21 cellular contexts compared by ENCODE assay signal in the genomic region with DNA sequence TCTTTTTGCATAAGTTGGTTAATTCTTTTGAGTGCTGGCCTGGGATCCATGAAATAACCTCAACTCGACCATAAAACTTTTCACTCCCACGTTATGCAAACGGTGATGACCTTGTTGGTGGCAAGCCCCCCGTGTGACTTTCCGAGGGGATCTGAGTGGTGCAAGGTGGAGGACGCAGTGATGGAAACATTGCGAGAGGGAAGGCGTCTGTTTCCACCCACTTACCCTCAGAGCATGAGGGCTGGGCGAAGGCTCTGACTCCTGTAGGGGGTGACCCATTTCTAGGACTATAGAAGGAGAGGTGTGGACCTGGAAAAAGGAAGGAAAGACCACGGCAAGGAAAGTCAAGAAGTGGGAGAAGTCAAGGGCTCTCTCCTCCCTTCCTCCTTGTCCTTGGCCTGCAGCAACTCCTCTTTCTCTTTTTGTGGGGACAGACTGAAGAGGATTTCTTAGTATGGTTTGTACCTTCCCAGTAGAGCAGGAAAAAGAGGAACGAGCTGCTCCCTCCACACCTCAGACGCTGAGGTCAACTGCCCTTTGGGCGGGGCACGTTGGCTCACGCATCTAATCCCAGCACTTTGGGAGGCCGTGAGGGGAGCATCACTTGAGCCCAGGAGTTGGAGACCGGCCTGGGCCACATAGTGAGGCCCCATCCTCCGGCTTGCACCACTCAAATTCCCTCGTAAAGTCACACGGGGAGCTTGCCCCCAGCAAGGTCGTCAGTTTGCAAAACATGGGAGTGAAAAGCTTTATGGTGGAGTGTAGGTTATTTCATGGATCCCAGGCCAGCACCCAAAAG. TPM values are rescaled to one million over a fixed set of nuclear protein-coding genes. Genes with fewer than 3 reads are reported as not detected.
A peak's percentile ranks its signal among the peaks of the same experiment; 100 is the strongest.
DNase-seq lines count a peak whose midpoint lies in the region; ATAC-seq, FAIRE-seq and TF ChIP-seq lines count a peak whose summit lies in the region.
"Had no signal": no experiment of that assay in that cellular context is flagged by ENCODE, and none has a peak within 500 bp of the region (broad histone marks: within the 10 kb centered on the region; RNA-seq: fewer than 3 reads in every experiment).

No MANE protein-coding gene starts in this region.

- in situ Hi-C loops in HepG2 (cut with HindIII; ENCODE audit: extremely low pct_ligation_motif_present, low pct_unique_long_range_greater_than_20kb), result loop anchor here (25.0 kb wide), 1 partner anchor 131 kb away; a partner anchor contains a TSS

- no peak overlapping the region for H3K9ac ChIP-seq in HepG2 (ENCODE audit: insufficient read depth, low read depth, low read length)

- H3K36me3 Mint-ChIP-seq in naive thymus-derived CD4-positive, alpha-beta T cell, result no peaks in the 10 kb centered on the region
- H3K36me3 Mint-ChIP-seq: CD4-positive, alpha-beta memory T cell had no signal

- H3K36me3 ChIP-seq in HepG2 (replicated peaks in 1 of 2; ENCODE audit: control insufficient read depth in 1 of 2, insufficient read depth in 2 of 2, low read length in 2 of 2), result no peaks in the 10 kb centered on the region
- H3K36me3 ChIP-seq in right lobe of liver, result no peaks in the 10 kb centered on the region
- no peaks in the 10 kb centered on the region for H3K36me3 ChIP-seq in naive thymus-derived CD4-positive, alpha-beta T cell (ENCODE audit: control insufficient read depth in 2 of 3, insufficient read depth in 3 of 3, low read length in 3 of 3)
- H3K36me3 ChIP-seq in aorta (ENCODE audit: control insufficient read depth in 1 of 2, insufficient read depth in 2 of 2, low read length in 1 of 2), result no peaks in the 10 kb centered on the region
- H3K36me3 ChIP-seq: right atrium auricular region, upper lobe of right lung had no signal

- intact Hi-C loops in HepG2 (cut with micrococcal nuclease; ENCODE audit: unreplicated experiment), result loop anchor here (5.0 kb wide), 1 partner anchor 44 kb away; no protein-coding TSS in a partner anchor
- intact Hi-C loops in right lobe of liver (cut with DNase I), result no loop called here
- intact Hi-C loops in naive thymus-derived CD4-positive, alpha-beta T cell (cut with micrococcal nuclease), result no loop called here
- intact Hi-C loops in aorta (cut with DNase I), result no loop called here

- H3K4me2 ChIP-seq in HepG2 (ENCODE audit: low read depth, low read length), result peak overlapping the region; percentile 99

- no peaks in the 10 kb centered on the region for H3K79me2 ChIP-seq in HepG2 (ENCODE audit: insufficient read depth, low read length)

- H4K20me1 ChIP-seq in HepG2 (ENCODE audit: insufficient read depth, low read length), result no peaks in the 10 kb centered on the region

- no peak overlapping the region for H2AFZ ChIP-seq in HepG2 (ENCODE audit: low read length)

- peaks cover 6 to 30% (median 21%) of the 10 kb centered on the region in 7 donors for H3K4me1 Mint-ChIP-seq in naive thymus-derived CD4-positive, alpha-beta T cell

- CTCF ChIA-PET in HepG2 (lab: Yijun Ruan, JAX; ENCODE audit: low intra/inter-chr PET ratio, low total read pairs), result no interaction called here
- CTCF ChIA-PET in naive thymus-derived CD4-positive, alpha-beta T cell (lab: Charles Lee), result interaction anchor here (0.9 kb wide), 1 partner anchor 21 kb away, joined by 5 read pairs; no protein-coding TSS in a partner anchor

- H3K9me3 Mint-ChIP-seq in naive thymus-derived CD4-positive, alpha-beta T cell, result no peaks in the 10 kb centered on the region
- H3K9me3 Mint-ChIP-seq: activated B cell treated with CpG ODN at 0.5 μM for 24 hours; CD4-positive, alpha-beta memory T cell had no signal

- TF ChIP-seq EP300 in HepG2 (IDR thresholded peaks at IDR 0.05; ENCODE audit: low read depth in 2 of 2, low read length in 2 of 2) (no peak), HepG2 (CRISPR knock-in tag; IDR thresholded peaks at IDR 0.05; ENCODE audit: borderline replicate concordance) (no peak)

- peak overlapping the region in 1 of 3 experiments; percentile 67; a peak in 1 of 6 replicates for H3K4me3 ChIP-seq in HepG2 (replicated peaks in 1 of 3; ENCODE audit: insufficient read depth in 1 of 3, low read depth in 2 of 3, low read length in 3 of 3)
- H3K4me3 ChIP-seq in right lobe of liver, result no peak overlapping the region
- peak overlapping the region; percentile 34 for H3K4me3 ChIP-seq in naive thymus-derived CD4-positive, alpha-beta T cell (ENCODE audit: low read length)
- H3K4me3 ChIP-seq in aorta (ENCODE audit: low read length in 2 of 2), result no peak overlapping the region

- H3K4me1 ChIP-seq in HepG2 (ENCODE audit: insufficient read depth, low read length), result peaks cover 24% of the 10 kb centered on the region
- peaks cover 0 to 27% (median 11%) of the 10 kb centered on the region in 4 donors for H3K4me1 ChIP-seq in right lobe of liver
- H3K4me1 ChIP-seq in naive thymus-derived CD4-positive, alpha-beta T cell (ENCODE audit: control insufficient read depth in 2 of 2, insufficient read depth in 2 of 2, low read length in 2 of 2), result peaks cover 17 to 22% of the 10 kb centered on the region in 2 donors
- no peaks in the 10 kb centered on the region for H3K4me1 ChIP-seq in aorta (ENCODE audit: control insufficient read depth in 1 of 2, insufficient read depth in 2 of 2, low read length in 2 of 2)
- H3K4me1 ChIP-seq: foreskin keratinocyte had no signal

- TF ChIP-seq CTCF in HepG2 (CRISPR knock-in tag; IDR thresholded peaks at IDR 0.05) (no peak), right lobe of liver (IDR thresholded peaks at IDR 0.05) (no peak)

- BruUV-seq in HepG2 (replicated peaks; lab: Mats Ljungman, UMichigan), result no TSS peak

- TF ChIP-seq POLR2A in HepG2 (IDR thresholded peaks at IDR 0.05; ENCODE audit: insufficient read depth in 1 of 2, low read depth in 2 of 2, low read length in 2 of 2) (no peak), right lobe of liver (IDR thresholded peaks at IDR 0.05) (no peak)

- POLR2A ChIA-PET in HepG2 (lab: Yijun Ruan, JAX), result no interaction called here
- POLR2A ChIA-PET in naive thymus-derived CD4-positive, alpha-beta T cell (lab: Charles Lee), result no interaction called here

- TF ChIP-seq RAD21 in HepG2 (CRISPR knock-in tag; IDR thresholded peaks at IDR 0.05), result no peak

- no peak overlapping the region for H3K27ac Mint-ChIP-seq in naive thymus-derived CD4-positive, alpha-beta T cell
- H3K27ac Mint-ChIP-seq: activated B cell treated with CpG ODN at 0.5 μM for 24 hours had no signal

- H3K9me3 ChIP-seq in HepG2 (ENCODE audit: low read length) (no peaks in the 10 kb centered on the region), right lobe of liver (no peaks in the 10 kb centered on the region), aorta (ENCODE audit: control insufficient read depth, low read length) (no peaks in the 10 kb centered on the region)
- no peaks in the 10 kb centered on the region for H3K9me3 ChIP-seq in naive thymus-derived CD4-positive, alpha-beta T cell (ENCODE audit: control insufficient read depth in 2 of 3, low read length in 3 of 3)
- H3K9me3 ChIP-seq: right atrium auricular region, upper lobe of right lung had no signal

- H3K27me3 ChIP-seq in HepG2 (ENCODE audit: control insufficient read depth in 1 of 2, insufficient read depth in 2 of 2, low read length in 2 of 2) (peaks cover 0 to 7% of the 10 kb centered on the region in 2 experiments; a peak in 3 of 5 replicates), right lobe of liver (peaks cover 0 to 8% of the 10 kb centered on the region in 2 donors), aorta (ENCODE audit: control insufficient read depth in 1 of 2, insufficient read depth in 2 of 2, low read length in 1 of 2) (no peaks in the 10 kb centered on the region)
- no peaks in the 10 kb centered on the region for H3K27me3 ChIP-seq in naive thymus-derived CD4-positive, alpha-beta T cell (ENCODE audit: control insufficient read depth in 2 of 2, insufficient read depth in 2 of 2, low read length in 2 of 2)

- DNase-seq in HepG2 (ENCODE audit: low spot score) (no peak), right lobe of liver (no peak), occipital lobe (lab: John Stamatoyannopoulos, UW) (no peak), aorta (no peak)
- peak; percentile 56 for DNase-seq in activated CD8-positive, alpha-beta memory T cell treated with anti-CD3 and anti-CD28 coated beads, Interleukin-2, amount 50 U/mL, for 4 hours
- DNase-seq in naive thymus-derived CD4-positive, alpha-beta T cell, result no peak
- DNase-seq: activated B cell treated with CpG ODN at 0.5 μM for 24 hours; CD4-positive, alpha-beta memory T cell; foreskin keratinocyte; left colon; MV-4-11; NCI-H1930; NCI-H510A; stimulated activated CD4-positive, alpha-beta T cell treated with anti-CD3 and anti-CD28 coated beads, Interleukin-15, amount 100 ng/mL, for 24 hours; stimulated activated naive CD4-positive, alpha-beta T cell treated with Interleukin-2 at 50 U/mL for 16 hours; upper lobe of right lung had no signal

- FAIRE-seq in HepG2 (lab: Jason Lieb, UNC), result no peak

- 54% methylated on average over 21 of the region's 21 CpGs for WGBS in HepG2 (ENCODE audit: low lambda C conversion rate)
- 65% methylated on average over 16 of the region's 21 CpGs for WGBS in right lobe of liver (ENCODE audit: insufficient coverage, low coverage, low lambda C conversion rate, missing lambda C conversion rate)
- WGBS in aorta, 2 donors, result 89% methylated on average over 21 of the region's 21 CpGs

- H3K27ac ChIP-seq in HepG2 (ENCODE audit: extremely low read length, insufficient read depth, low read length), result no peak overlapping the region
- no peak overlapping the region for H3K27ac ChIP-seq in right lobe of liver
- H3K27ac ChIP-seq in naive thymus-derived CD4-positive, alpha-beta T cell (ENCODE audit: low read depth, low read length), result no peak overlapping the region
- H3K27ac ChIP-seq in aorta (ENCODE audit: low read depth in 1 of 2, low read length in 2 of 2), result no peak overlapping the region
- H3K27ac ChIP-seq: foreskin keratinocyte, upper lobe of right lung had no signal

- peaks cover 26 to 52% (median 29%) of the 10 kb centered on the region in 5 donors for H3K27me3 Mint-ChIP-seq in naive thymus-derived CD4-positive, alpha-beta T cell

- H3K4me3 Mint-ChIP-seq in naive thymus-derived CD4-positive, alpha-beta T cell, result peak overlapping the region in 7 of 10 donors; percentile 5 to 82 (median 51)

- ATAC-seq in HepG2 (no peak), right lobe of liver (no peak), HG03520 (IDR thresholded peaks at IDR 0.05; ENCODE audit: unreplicated experiment) (no peak), aorta (ENCODE audit: low FRiP score) (no peak), HG03108 (IDR thresholded peaks at IDR 0.05; ENCODE audit: unreplicated experiment) (no peak)
- no peak for ATAC-seq in naive thymus-derived CD4-positive, alpha-beta T cell
- ATAC-seq: foreskin keratinocyte, left colon, Right ventricle myocardium inferior, upper lobe of right lung had no signal

RNA-seq across cellular contexts. Expression of a gene that starts 15.5 kb away (rescaled TPM):
- total RNA-seq in HepG2 (2016; rRNA removed; fragmentation: Illumina TruSeq; extraction: Trizol) (not detected in 2 replicates), right lobe of liver (1 to 10 TPM in 1 of 6 experiments, under 1 TPM in 5; 0.26 to 1.1 (median 0.61) TPM), occipital lobe (1.1 TPM), aorta (1 to 10 TPM; 2.9 to 3.9 TPM)
- total RNA-seq in HepG2 (2016; cell fraction: cytosol; rRNA removed; fragmentation: Illumina TruSeq; extraction: Trizol; ENCODE audit: low read depth), result not detected in 2 replicates
- 0.10 TPM in 1 of 2 replicates, not detected in the other for total RNA-seq in HepG2 (2016; cell fraction: insoluble cytoplasmic fraction; rRNA removed; fragmentation: Illumina TruSeq; extraction: Trizol)
- total RNA-seq in HepG2 (2016; cell fraction: membrane; rRNA removed; fragmentation: Illumina TruSeq; extraction: Trizol), result 0.06 TPM in 1 of 2 replicates, not detected in the other
- total RNA-seq in HepG2 (2016; cell fraction: nucleus; rRNA removed; fragmentation: Illumina TruSeq; extraction: Trizol), result not detected in 2 replicates
- polyA plus RNA-seq in HepG2 (2011; rRNA removed) (0.09 TPM in 2 replicates), aorta (1 to 10 TPM; 1.5 to 3.4 TPM)
- polyA plus RNA-seq in HepG2 (2011; cell fraction: cytosol; rRNA removed), result 0.05 and 0.09 TPM in 2 replicates
- 0.09 and 0.13 TPM in 2 replicates for polyA plus RNA-seq in HepG2 (2011; cell fraction: nucleus; rRNA removed)
- polyA plus RNA-seq in HepG2 (2012), result 0.04 and 0.23 TPM in 2 replicates
- not detected in 2 replicates for polyA plus RNA-seq in HepG2 (2016; cell fraction: cytosol; fragmentation: Illumina TruSeq; extraction: Trizol; ENCODE audit: low read depth)
- polyA plus RNA-seq in HepG2 (2016; cell fraction: insoluble cytoplasmic fraction; fragmentation: Illumina TruSeq; extraction: Trizol; ENCODE audit: low read depth), result 0.10 TPM in 1 of 2 replicates, not detected in the other
- not detected in 2 replicates for polyA plus RNA-seq in HepG2 (2016; cell fraction: membrane; fragmentation: Illumina TruSeq; extraction: Trizol; ENCODE audit: low read depth)
- polyA plus RNA-seq in HepG2 (2016; cell fraction: nucleus; fragmentation: Illumina TruSeq; extraction: Trizol; ENCODE audit: insufficient read depth, low read depth), result not detected in 2 replicates
- not detected in 2 replicates for polyA minus RNA-seq in HepG2 (2011; rRNA and poly(A)+ RNA removed; ENCODE audit: low replicate concordance)
- not detected in 2 replicates for polyA minus RNA-seq in HepG2 (2011; cell fraction: cytosol; rRNA and poly(A)+ RNA removed)
- polyA minus RNA-seq in HepG2 (2011; cell fraction: nucleus; rRNA and poly(A)+ RNA removed), result not detected in 2 replicates
- 10 to 100 TPM in 1 of 5 experiments, 1 to 10 TPM in 4; 1.4 to 56.0 (median 2.0) TPM for total RNA-seq in naive thymus-derived CD4-positive, alpha-beta T cell
- polyA plus RNA-seq in naive thymus-derived CD4-positive, alpha-beta T cell, result under 1 TPM; 0.16 to 0.76 TPM
- total RNA-seq: Daoy had no signal

RNA-seq across cellular contexts. Expression of a gene that starts 55.4 kb away (rescaled TPM):
- total RNA-seq in HepG2 (2016; rRNA removed; fragmentation: Illumina TruSeq; extraction: Trizol), result not detected in 2 replicates
- total RNA-seq in HepG2 (2016; cell fraction: cytosol; rRNA removed; fragmentation: Illumina TruSeq; extraction: Trizol; ENCODE audit: low read depth), result not detected in 2 replicates
- not detected in 2 replicates for total RNA-seq in HepG2 (2016; cell fraction: insoluble cytoplasmic fraction; rRNA removed; fragmentation: Illumina TruSeq; extraction: Trizol)
- not detected in 2 replicates for total RNA-seq in HepG2 (2016; cell fraction: membrane; rRNA removed; fragmentation: Illumina TruSeq; extraction: Trizol)
- total RNA-seq in HepG2 (2016; cell fraction: nucleus; rRNA removed; fragmentation: Illumina TruSeq; extraction: Trizol), result not detected in 2 replicates
- 0.04 TPM in 1 of 2 replicates, not detected in the other for polyA plus RNA-seq in HepG2 (2011; rRNA removed)
- 0.04 TPM in 1 of 2 replicates, not detected in the other for polyA plus RNA-seq in HepG2 (2011; cell fraction: cytosol; rRNA removed)
- polyA plus RNA-seq in HepG2 (2011; cell fraction: nucleus; rRNA removed), result not detected in 2 replicates
- polyA plus RNA-seq in HepG2 (2012), result 0.17 TPM in 1 of 2 replicates, not detected in the other
- not detected in 2 replicates for polyA plus RNA-seq in HepG2 (2016; cell fraction: cytosol; fragmentation: Illumina TruSeq; extraction: Trizol; ENCODE audit: low read depth)
- polyA plus RNA-seq in HepG2 (2016; cell fraction: insoluble cytoplasmic fraction; fragmentation: Illumina TruSeq; extraction: Trizol; ENCODE audit: low read depth), result not detected in 2 replicates
- polyA plus RNA-seq in HepG2 (2016; cell fraction: membrane; fragmentation: Illumina TruSeq; extraction: Trizol; ENCODE audit: low read depth), result not detected in 2 replicates
- not detected in 2 replicates for polyA plus RNA-seq in HepG2 (2016; cell fraction: nucleus; fragmentation: Illumina TruSeq; extraction: Trizol; ENCODE audit: insufficient read depth, low read depth)
- polyA minus RNA-seq in HepG2 (2011; rRNA and poly(A)+ RNA removed; ENCODE audit: low replicate concordance), result not detected in 2 replicates
- not detected in 2 replicates for polyA minus RNA-seq in HepG2 (2011; cell fraction: cytosol; rRNA and poly(A)+ RNA removed)
- not detected in 2 replicates for polyA minus RNA-seq in HepG2 (2011; cell fraction: nucleus; rRNA and poly(A)+ RNA removed)
- total RNA-seq in right lobe of liver, result under 1 TPM in 3 of 6 experiments, not detected in 3; 0.25 to 0.68 (median 0.27) TPM
- total RNA-seq in naive thymus-derived CD4-positive, alpha-beta T cell, result 10 to 100 TPM in 1 of 5 experiments, 1 to 10 TPM in 4; 1.1 to 23.7 (median 2.0) TPM
- polyA plus RNA-seq in naive thymus-derived CD4-positive, alpha-beta T cell, result 1 to 10 TPM; 2.4 to 7.3 TPM
- not detected for total RNA-seq in occipital lobe
- 1 to 10 TPM; 1.2 to 1.9 TPM for total RNA-seq in aorta
- 1 to 10 TPM in 1 of 2 donors, not detected in 1; 3.0 TPM for polyA plus RNA-seq in aorta
- total RNA-seq: activated B cell treated with CpG ODN at 0.5 μM for 24 hours, Daoy, foreskin keratinocyte had no signal
- polyA plus RNA-seq: foreskin keratinocyte had no signal
